Comparison of ENCODE assay signal across 24 cellular contexts in genomic region chr22:41241133-41241676, GRCh38. TPM values are rescaled to one million over a fixed set of nuclear protein-coding genes. Genes with fewer than 3 reads are reported as not detected.
A peak's percentile ranks its signal among the peaks of the same experiment; 100 is the strongest.
DNase-seq lines count a peak whose midpoint lies in the region; ATAC-seq, FAIRE-seq and TF ChIP-seq lines count a peak whose summit lies in the region.
"Had no signal": no experiment of that assay in that cellular context is flagged by ENCODE, and none has a peak within 500 bp of the region (broad histone marks: within the 10 kb centered on the region; RNA-seq: fewer than 3 reads in every experiment).

No MANE protein-coding gene starts in this region.

- H3K4me1 Mint-ChIP-seq in T-cell: peaks cover 6 to 13% (median 10%) of the 10 kb centered on the region in 3 donors

- H3K9me3 Mint-ChIP-seq in T-cell: no peaks in the 10 kb centered on the region
- H3K9me3 Mint-ChIP-seq: H9 had no signal

- H3K27ac ChIP-seq in HepG2 (ENCODE audit: extremely low read length, insufficient read depth, low read length) (no peak overlapping the region), right lobe of liver (no peak overlapping the region), angular gyrus (ENCODE audit: low read depth, low read length) (peak overlapping the region; percentile 99), layer of hippocampus (ENCODE audit: low read depth, low read length) (peak overlapping the region; percentile 99), temporal lobe (ENCODE audit: low read depth, low read length) (peak overlapping the region; percentile 89)
- H3K27ac ChIP-seq: A549, PC-9 had no signal

- H3K36me3 ChIP-seq in HepG2 (replicated peaks in 1 of 2; ENCODE audit: control insufficient read depth in 1 of 2, insufficient read depth in 2 of 2, low read length in 2 of 2) (peaks cover under 1 to 3% of the 10 kb centered on the region in 2 experiments; a peak in 2 of 5 replicates), right lobe of liver (peaks cover 0 to 2% (median 0%) of the 10 kb centered on the region in 4 donors)

- no peaks in the 10 kb centered on the region for H3K27me3 ChIP-seq in HepG2 (ENCODE audit: control insufficient read depth in 1 of 2, insufficient read depth in 2 of 2, low read length in 2 of 2)
- no peaks in the 10 kb centered on the region for H3K27me3 ChIP-seq in right lobe of liver
- H3K27me3 ChIP-seq in layer of hippocampus (ENCODE audit: control insufficient read depth, insufficient read depth, low read length): no peaks in the 10 kb centered on the region

- no peak overlapping the region for H3K27ac Mint-ChIP-seq in T-cell
- H3K27ac Mint-ChIP-seq: B cell, H9 had no signal

- in situ Hi-C loops in HepG2 (cut with HindIII; ENCODE audit: extremely low pct_ligation_motif_present, low pct_unique_long_range_greater_than_20kb): no loop called here

- H3K27me3 Mint-ChIP-seq in T-cell: no peaks in the 10 kb centered on the region
- H3K27me3 Mint-ChIP-seq: B cell had no signal

- H3K79me2 ChIP-seq in HepG2 (ENCODE audit: insufficient read depth, low read length): no peaks in the 10 kb centered on the region

- intact Hi-C loops in HepG2 (cut with micrococcal nuclease; ENCODE audit: unreplicated experiment) (no loop called here), right lobe of liver (cut with DNase I) (loop anchor here in 1 of 2 donors (10.0 kb wide), 1 partner anchor 316 kb away; no protein-coding TSS in a partner anchor)

- no peak overlapping the region for H2AFZ ChIP-seq in HepG2 (ENCODE audit: low read length)
- H2AFZ ChIP-seq: PC-9 had no signal

- peaks cover 16% of the 10 kb centered on the region for H3K4me1 ChIP-seq in HepG2 (ENCODE audit: insufficient read depth, low read length)
- H3K4me1 ChIP-seq in right lobe of liver: peaks cover 0 to 12% (median 2%) of the 10 kb centered on the region in 4 donors
- H3K4me1 ChIP-seq: A549 had no signal

- ATAC-seq in HepG2: no peak
- ATAC-seq in right lobe of liver: no peak
- no peak for ATAC-seq in HG02973 (IDR thresholded peaks at IDR 0.05; ENCODE audit: unreplicated experiment)
- no peak for ATAC-seq in T-cell (replicated peaks in 1 of 4)
- no peak for ATAC-seq in HG03432 (IDR thresholded peaks at IDR 0.05; ENCODE audit: unreplicated experiment)
- ATAC-seq: GM12878 had no signal

- CTCF ChIA-PET in HepG2 (lab: Yijun Ruan, JAX; ENCODE audit: low intra/inter-chr PET ratio, low total read pairs): no interaction called here
- CTCF ChIA-PET in T-cell (lab: Charles Lee): no interaction called here

- H3K9me3 ChIP-seq in HepG2 (ENCODE audit: low read length) (no peaks in the 10 kb centered on the region), right lobe of liver (no peaks in the 10 kb centered on the region)
- H3K9me3 ChIP-seq: A549 had no signal

- TF ChIP-seq EP300 in HepG2 (IDR thresholded peaks at IDR 0.05; ENCODE audit: low read depth in 2 of 2, low read length in 2 of 2) (no peak), HepG2 (CRISPR knock-in tag; IDR thresholded peaks at IDR 0.05; ENCODE audit: borderline replicate concordance) (no peak)

- BruUV-seq in HepG2 (replicated peaks; lab: Mats Ljungman, UMichigan): no TSS peak

- H3K9ac ChIP-seq in HepG2 (ENCODE audit: insufficient read depth, low read depth, low read length): peak overlapping the region; percentile 68; the same call in 1 of the 2 replicates

- peak overlapping the region; percentile 56 to 74 (median 57); a peak in 5 of 6 replicates for H3K4me3 ChIP-seq in HepG2 (replicated peaks in 1 of 3; ENCODE audit: insufficient read depth in 1 of 3, low read depth in 2 of 3, low read length in 3 of 3)
- no peak overlapping the region for H3K4me3 ChIP-seq in right lobe of liver
- H3K4me3 ChIP-seq: A549, GM12878, PC-9 had no signal

- no peak for TF ChIP-seq RAD21 in HepG2 (CRISPR knock-in tag; IDR thresholded peaks at IDR 0.05)

- H4K20me1 ChIP-seq in HepG2 (ENCODE audit: insufficient read depth, low read length): no peaks in the 10 kb centered on the region

- FAIRE-seq in HepG2 (lab: Jason Lieb, UNC): no peak
- FAIRE-seq: A549, GM12878, HTR-8/SVneo had no signal

- TF ChIP-seq CTCF in HepG2 (CRISPR knock-in tag; IDR thresholded peaks at IDR 0.05) (no peak), right lobe of liver (IDR thresholded peaks at IDR 0.05) (no peak)

- no peak for TF ChIP-seq POLR2A in HepG2 (IDR thresholded peaks at IDR 0.05; ENCODE audit: insufficient read depth in 1 of 2, low read depth in 2 of 2, low read length in 2 of 2)
- no peak for TF ChIP-seq POLR2A in right lobe of liver (IDR thresholded peaks at IDR 0.05)

- H3K4me2 ChIP-seq in HepG2 (ENCODE audit: low read depth, low read length): peak overlapping the region; percentile 90
- H3K4me2 ChIP-seq: A549, PC-9 had no signal

- H3K4me3 Mint-ChIP-seq in T-cell: no peak overlapping the region
- H3K4me3 Mint-ChIP-seq: B cell, CD14-positive monocyte had no signal

- DNase-seq in HepG2 (ENCODE audit: low spot score) (no peak), right lobe of liver (no peak), T-cell (no peak)
- DNase-seq: DMS79 treated with DMSO at 0.1 percent for 48 hours, IMR-90, NCI-H1105, NCI-H2029 treated with DMSO at 0.1 percent for 48 hours, NCI-H226, NCI-H510A treated with DMSO at 0.1 percent for 48 hours, NCI-H748 treated with DMSO at 0.1 percent for 48 hours, PC-9, RPMI8226, SHP77 treated with DMSO at 0.1 percent for 48 hours had no signal

- 70% methylated on average over 6 of the region's 7 CpGs for WGBS in HepG2 (ENCODE audit: low lambda C conversion rate)
- 91% methylated on average over 5 of the region's 7 CpGs for WGBS in right lobe of liver (ENCODE audit: insufficient coverage, low coverage, low lambda C conversion rate, missing lambda C conversion rate)

- POLR2A ChIA-PET in HepG2 (lab: Yijun Ruan, JAX) (interaction anchor here (1.0 to 1.5 kb wide), 2 partner anchors 45 to 140 kb away, joined by 3 to 5 read pairs; partner anchors contain the start of genes RANGAP1 and TEF), T-cell (lab: Charles Lee) (interaction anchor here in 1 of 2 donors (0.7 kb wide), 1 partner anchor 332 kb away, joined by 3 read pairs; no protein-coding TSS in a partner anchor)

- H3K36me3 Mint-ChIP-seq in T-cell: no peaks in the 10 kb centered on the region

RNA-seq across cellular contexts. Expression of gene CHADL, which starts 0.5 kb away (rescaled TPM):
- total RNA-seq in HepG2 (2016; rRNA removed; fragmentation: Illumina TruSeq; extraction: Trizol) (2.9 and 8.1 TPM in 2 replicates), right lobe of liver (1 to 10 TPM in 3 of 6 experiments, under 1 TPM in 3; 0.75 to 1.5 (median 1.1) TPM), temporal lobe (2.7 TPM), T-cell (1 to 10 TPM in 4 of 5 donors, under 1 TPM in 1; 0.75 to 2.3 (median 1.2) TPM)
- total RNA-seq in HepG2 (2016; cell fraction: cytosol; rRNA removed; fragmentation: Illumina TruSeq; extraction: Trizol; ENCODE audit: low read depth): 0.88 and 1.3 TPM in 2 replicates
- 2.9 and 8.3 TPM in 2 replicates for total RNA-seq in HepG2 (2016; cell fraction: insoluble cytoplasmic fraction; rRNA removed; fragmentation: Illumina TruSeq; extraction: Trizol)
- 1.6 and 1.8 TPM in 2 replicates for total RNA-seq in HepG2 (2016; cell fraction: membrane; rRNA removed; fragmentation: Illumina TruSeq; extraction: Trizol)
- 6.1 TPM in 2 replicates for total RNA-seq in HepG2 (2016; cell fraction: nucleus; rRNA removed; fragmentation: Illumina TruSeq; extraction: Trizol)
- 2.8 and 6.1 TPM in 2 replicates for polyA plus RNA-seq in HepG2 (2011; rRNA removed)
- polyA plus RNA-seq in HepG2 (2011; cell fraction: cytosol; rRNA removed): 2.6 and 5.3 TPM in 2 replicates
- polyA plus RNA-seq in HepG2 (2011; cell fraction: nucleus; rRNA removed): 7.4 and 7.5 TPM in 2 replicates
- 1.9 and 2.5 TPM in 2 replicates for polyA plus RNA-seq in HepG2 (2012)
- polyA plus RNA-seq in HepG2 (2016; cell fraction: cytosol; fragmentation: Illumina TruSeq; extraction: Trizol; ENCODE audit: low read depth): 0.71 and 1.1 TPM in 2 replicates
- polyA plus RNA-seq in HepG2 (2016; cell fraction: insoluble cytoplasmic fraction; fragmentation: Illumina TruSeq; extraction: Trizol; ENCODE audit: low read depth): 2.5 and 3.1 TPM in 2 replicates
- 0.88 and 1.5 TPM in 2 replicates for polyA plus RNA-seq in HepG2 (2016; cell fraction: membrane; fragmentation: Illumina TruSeq; extraction: Trizol; ENCODE audit: low read depth)
- 9.0 and 10.9 TPM in 2 replicates for polyA plus RNA-seq in HepG2 (2016; cell fraction: nucleus; fragmentation: Illumina TruSeq; extraction: Trizol; ENCODE audit: insufficient read depth, low read depth)
- polyA minus RNA-seq in HepG2 (2011; rRNA and poly(A)+ RNA removed; ENCODE audit: low replicate concordance): 0.07 and 3.2 TPM in 2 replicates
- 2.1 and 2.4 TPM in 2 replicates for polyA minus RNA-seq in HepG2 (2011; cell fraction: cytosol; rRNA and poly(A)+ RNA removed)
- polyA minus RNA-seq in HepG2 (2011; cell fraction: nucleus; rRNA and poly(A)+ RNA removed): 2.6 and 3.9 TPM in 2 replicates
- total RNA-seq: GM12878 had no signal
- polyA plus RNA-seq: A549 had no signal

RNA-seq across cellular contexts. Expression of gene L3MBTL2, which starts 36.1 kb away (rescaled TPM):
- total RNA-seq in HepG2 (2016; rRNA removed; fragmentation: Illumina TruSeq; extraction: Trizol): 33.7 and 37.6 TPM in 2 replicates
- total RNA-seq in HepG2 (2016; cell fraction: cytosol; rRNA removed; fragmentation: Illumina TruSeq; extraction: Trizol; ENCODE audit: low read depth): 2.0 and 2.6 TPM in 2 replicates
- 33.9 and 35.3 TPM in 2 replicates for total RNA-seq in HepG2 (2016; cell fraction: insoluble cytoplasmic fraction; rRNA removed; fragmentation: Illumina TruSeq; extraction: Trizol)
- total RNA-seq in HepG2 (2016; cell fraction: membrane; rRNA removed; fragmentation: Illumina TruSeq; extraction: Trizol): 9.5 and 10.0 TPM in 2 replicates
- 18.8 and 19.9 TPM in 2 replicates for total RNA-seq in HepG2 (2016; cell fraction: nucleus; rRNA removed; fragmentation: Illumina TruSeq; extraction: Trizol)
- 13.8 and 15.2 TPM in 2 replicates for polyA plus RNA-seq in HepG2 (2011; rRNA removed)
- polyA plus RNA-seq in HepG2 (2011; cell fraction: cytosol; rRNA removed): 11.1 and 12.2 TPM in 2 replicates
- 22.6 and 24.9 TPM in 2 replicates for polyA plus RNA-seq in HepG2 (2011; cell fraction: nucleus; rRNA removed)
- polyA plus RNA-seq in HepG2 (2012): 8.5 and 9.8 TPM in 2 replicates
- 1.4 and 1.9 TPM in 2 replicates for polyA plus RNA-seq in HepG2 (2016; cell fraction: cytosol; fragmentation: Illumina TruSeq; extraction: Trizol; ENCODE audit: low read depth)
- polyA plus RNA-seq in HepG2 (2016; cell fraction: insoluble cytoplasmic fraction; fragmentation: Illumina TruSeq; extraction: Trizol; ENCODE audit: low read depth): 23.7 and 29.8 TPM in 2 replicates
- polyA plus RNA-seq in HepG2 (2016; cell fraction: membrane; fragmentation: Illumina TruSeq; extraction: Trizol; ENCODE audit: low read depth): 4.5 and 4.6 TPM in 2 replicates
- polyA plus RNA-seq in HepG2 (2016; cell fraction: nucleus; fragmentation: Illumina TruSeq; extraction: Trizol; ENCODE audit: insufficient read depth, low read depth): 29.0 and 31.3 TPM in 2 replicates
- polyA minus RNA-seq in HepG2 (2011; rRNA and poly(A)+ RNA removed; ENCODE audit: low replicate concordance): 21.4 and 43.9 TPM in 2 replicates
- 8.2 and 8.3 TPM in 2 replicates for polyA minus RNA-seq in HepG2 (2011; cell fraction: cytosol; rRNA and poly(A)+ RNA removed)
- polyA minus RNA-seq in HepG2 (2011; cell fraction: nucleus; rRNA and poly(A)+ RNA removed): 10.6 and 11.2 TPM in 2 replicates
- 10 to 100 TPM in 4 of 6 experiments, 1 to 10 TPM in 2; 6.6 to 11.7 (median 10.4) TPM for total RNA-seq in right lobe of liver
- total RNA-seq in temporal lobe: 18.2 TPM
- total RNA-seq in T-cell: 10 to 100 TPM; 31.5 to 46.1 (median 42.1) TPM

RNA-seq across cellular contexts. Expression of gene RANGAP1, which starts 44.8 kb away (rescaled TPM):
- total RNA-seq in HepG2 (2016; rRNA removed; fragmentation: Illumina TruSeq; extraction: Trizol): 71.7 and 83.9 TPM in 2 replicates
- 10.6 and 11.9 TPM in 2 replicates for total RNA-seq in HepG2 (2016; cell fraction: cytosol; rRNA removed; fragmentation: Illumina TruSeq; extraction: Trizol; ENCODE audit: low read depth)
- total RNA-seq in HepG2 (2016; cell fraction: insoluble cytoplasmic fraction; rRNA removed; fragmentation: Illumina TruSeq; extraction: Trizol): 66.9 and 83.1 TPM in 2 replicates
- total RNA-seq in HepG2 (2016; cell fraction: membrane; rRNA removed; fragmentation: Illumina TruSeq; extraction: Trizol): 28.4 and 30.2 TPM in 2 replicates
- 45.7 and 49.7 TPM in 2 replicates for total RNA-seq in HepG2 (2016; cell fraction: nucleus; rRNA removed; fragmentation: Illumina TruSeq; extraction: Trizol)
- 51.8 and 53.8 TPM in 2 replicates for polyA plus RNA-seq in HepG2 (2011; rRNA removed)
- polyA plus RNA-seq in HepG2 (2011; cell fraction: cytosol; rRNA removed): 40.4 and 58.2 TPM in 2 replicates
- polyA plus RNA-seq in HepG2 (2011; cell fraction: nucleus; rRNA removed): 108 and 147 TPM in 2 replicates
- polyA plus RNA-seq in HepG2 (2012): 34.5 and 50.8 TPM in 2 replicates
- 5.9 TPM in 2 replicates for polyA plus RNA-seq in HepG2 (2016; cell fraction: cytosol; fragmentation: Illumina TruSeq; extraction: Trizol; ENCODE audit: low read depth)
- 56.5 and 66.2 TPM in 2 replicates for polyA plus RNA-seq in HepG2 (2016; cell fraction: insoluble cytoplasmic fraction; fragmentation: Illumina TruSeq; extraction: Trizol; ENCODE audit: low read depth)
- 13.7 and 14.7 TPM in 2 replicates for polyA plus RNA-seq in HepG2 (2016; cell fraction: membrane; fragmentation: Illumina TruSeq; extraction: Trizol; ENCODE audit: low read depth)
- 86.6 and 97.6 TPM in 2 replicates for polyA plus RNA-seq in HepG2 (2016; cell fraction: nucleus; fragmentation: Illumina TruSeq; extraction: Trizol; ENCODE audit: insufficient read depth, low read depth)
- 97.7 and 166 TPM in 2 replicates for polyA minus RNA-seq in HepG2 (2011; rRNA and poly(A)+ RNA removed; ENCODE audit: low replicate concordance)
- polyA minus RNA-seq in HepG2 (2011; cell fraction: cytosol; rRNA and poly(A)+ RNA removed): 35.8 and 36.2 TPM in 2 replicates
- 23.8 and 25.0 TPM in 2 replicates for polyA minus RNA-seq in HepG2 (2011; cell fraction: nucleus; rRNA and poly(A)+ RNA removed)
- 10 to 100 TPM; 27.4 to 56.3 (median 37.6) TPM for total RNA-seq in right lobe of liver
- total RNA-seq in temporal lobe: 31.2 TPM
- total RNA-seq in T-cell: 100 to 1,000 TPM in 4 of 5 donors, 10 to 100 TPM in 1; 95.0 to 113 (median 104) TPM

Comparison
In these comparisons a context has a peak if more than half of its experiments do, and no peak if none do; other contexts are left out.
1. H3K4me3 ChIP-seq: peak in HepG2 (3 of 3); none in right lobe of liver (0 of 3).
2. H3K27ac ChIP-seq: peak in angular gyrus (single experiment), layer of hippocampus (single experiment) and temporal lobe (single experiment); none in HepG2 (single experiment) and right lobe of liver (0 of 3).